ENCODE assay signal across 8 cellular contexts in genomic region chr17:57993471-57994365, GRCh38. TPM values are rescaled to one million over a fixed set of nuclear protein-coding genes. Genes with fewer than 3 reads are reported as not detected.
A peak's percentile ranks its signal among the peaks of the same experiment; 100 is the strongest.
DNase-seq lines count a peak whose midpoint lies in the region; ATAC-seq and TF ChIP-seq lines count a peak whose summit lies in the region.

No MANE protein-coding gene starts in this region.

- no peaks in the 10 kb centered on the region for H3K9me2 ChIP-seq in Loucy (replicated peaks; ENCODE audit: low read depth, low read length)

- WGBS in ovary, 3 donors, result 21 to 35% (median 27%) methylated on average over 3 of the region's 3 CpGs

- peaks cover 8% of the 10 kb centered on the region; the same call in 1 of the 2 replicates for H3K79me2 ChIP-seq in Loucy (ENCODE audit: insufficient read depth, low read length)

- intact Hi-C loops in ovary (cut with DNase I), result loop anchor here in 1 of 4 donors (5.0 kb wide), 1 partner anchor 131 kb away; no protein-coding TSS in a partner anchor

- H3K9ac ChIP-seq in Loucy (ENCODE audit: low read depth, low read length, poor library complexity, severe bottlenecking), result no peak overlapping the region

- H3K4me1 ChIP-seq in Loucy (ENCODE audit: insufficient read depth, low read length, poor library complexity, severe bottlenecking) (peaks cover 20% of the 10 kb centered on the region), ovary (ENCODE audit: insufficient read depth) (peaks cover 2% of the 10 kb centered on the region)

- ATAC-seq in GM19395 (IDR thresholded peaks at IDR 0.05; ENCODE audit: unreplicated experiment) (no peak), GM18868 (IDR thresholded peaks at IDR 0.05; ENCODE audit: unreplicated experiment) (no peak)

- no peak for TF ChIP-seq EP300 in ovary (IDR thresholded peaks at IDR 0.05)

- no peak for TF ChIP-seq POLR2A in ovary (IDR thresholded peaks at IDR 0.05)

- H3K27me3 ChIP-seq in Loucy (ENCODE audit: insufficient read depth, low read length, poor library complexity, severe bottlenecking), result no peaks in the 10 kb centered on the region
- H3K27me3 ChIP-seq in ovary, result no peaks in the 10 kb centered on the region

- no peaks in the 10 kb centered on the region for H3F3A ChIP-seq in Loucy (ENCODE audit: low read depth)

- H3K27ac ChIP-seq in ovary, result no peak overlapping the region

- H4K20me1 ChIP-seq in Loucy (ENCODE audit: insufficient read depth, low read length, poor library complexity, severe bottlenecking), result no peaks in the 10 kb centered on the region

- TF ChIP-seq CTCF in Loucy (conservative IDR thresholded peaks at IDR 0.05; ENCODE audit: low read length), result no peak
- no peak for TF ChIP-seq CTCF in ovary (IDR thresholded peaks at IDR 0.05)

- H3K4me3 ChIP-seq in Loucy (ENCODE audit: low read length, poor library complexity, severe bottlenecking) (no peak overlapping the region), ovary (no peak overlapping the region)

- no peak overlapping the region for H2AFZ ChIP-seq in Loucy (ENCODE audit: low read length)

- H3K36me3 ChIP-seq in Loucy (ENCODE audit: insufficient read depth, low read length) (peaks cover 14% of the 10 kb centered on the region; the same call in 1 of the 2 replicates), ovary (no peaks in the 10 kb centered on the region)

- no peaks in the 10 kb centered on the region for H3K9me3 ChIP-seq in Loucy (ENCODE audit: insufficient read depth, low read depth, low read length)
- H3K9me3 ChIP-seq in ovary, result no peaks in the 10 kb centered on the region

- peak overlapping the region; percentile 27 for H3K4me2 ChIP-seq in Loucy (ENCODE audit: low read depth, low read length, poor library complexity, severe bottlenecking)

- peak; percentile 59 for DNase-seq in DMS79 (lab: John Stamatoyannopoulos, UW)
- peak; percentile 33 for DNase-seq in SW480 (ENCODE audit: low spot score)
- peak; percentile 51 to 65 for DNase-seq in lung microvascular endothelial cell (ENCODE audit: low read depth in 2 of 2)
- DNase-seq in stimulated activated naive CD4-positive, alpha-beta T cell (lab: John Stamatoyannopoulos, UW), result no peak
- no peak for DNase-seq in ovary

RNA-seq across cellular contexts. Expression of gene VEZF1, which starts 5.7 kb away (rescaled TPM):
- total RNA-seq in lung microvascular endothelial cell, result 18.7 and 23.0 TPM in 2 replicates
- 10 to 100 TPM; 58.6 to 83.5 (median 72.4) TPM for total RNA-seq in ovary
- 10 to 100 TPM; 31.6 to 70.2 TPM for polyA plus RNA-seq in ovary

RNA-seq across cellular contexts. Expression of gene SRSF1, which starts 13.3 kb away (rescaled TPM):
- total RNA-seq in lung microvascular endothelial cell (300 and 316 TPM in 2 replicates), ovary (100 to 1,000 TPM in 6 of 7 donors, 10 to 100 TPM in 1; 89.8 to 184 (median 159) TPM)
- polyA plus RNA-seq in ovary, result 100 to 1,000 TPM in 1 of 2 donors, 10 to 100 TPM in 1; 77.8 to 157 TPM

RNA-seq across cellular contexts. Expression of gene CUEDC1, which starts 38.5 kb away (rescaled TPM):
- total RNA-seq in lung microvascular endothelial cell (3.2 and 4.6 TPM in 2 replicates), ovary (10 to 100 TPM in 6 of 7 donors, 1 to 10 TPM in 1; 6.7 to 30.2 (median 22.9) TPM)
- 10 to 100 TPM; 14.2 to 18.6 TPM for polyA plus RNA-seq in ovary

Comparison
In these comparisons a context has a peak if more than half of its experiments do, and no peak if none do; other contexts are left out.
1. DNase-seq: peak in DMS79 (single experiment), SW480 (single experiment) and lung microvascular endothelial cell (2 of 2); none in stimulated activated naive CD4-positive, alpha-beta T cell (0 of 6) and ovary (0 of 5).